8 cellular contexts compared by ENCODE assay signal in genomic region chr18:3247243-3248061, GRCh38.
DNase-seq lines count a peak whose midpoint lies in the region; ATAC-seq and TF ChIP-seq lines count a peak whose summit lies in the region.

Gene MYL12A, plus strand, starts transcription at chr18:3247801. Its CDS starts 5,447 bp downstream, at chr18:3253248.

- H3K27ac Mint-ChIP-seq in central memory CD8-positive, alpha-beta T cell (ENCODE audit: low read depth), result peak within 1 kb of the TSS; percentile 67

- peaks cover 37% of the 10 kb centered on the region for H3K36me3 Mint-ChIP-seq in central memory CD8-positive, alpha-beta T cell (ENCODE audit: insufficient read depth)

- peak within 1 kb of the TSS; percentile 87 for H3K4me3 Mint-ChIP-seq in central memory CD8-positive, alpha-beta T cell

- no peak for TF ChIP-seq CTCF in AG09309 (IDR thresholded peaks at IDR 0.05; ENCODE audit: control insufficient read depth, insufficient read depth, low read depth, low read length, missing control alignments)

- no peaks in the 10 kb centered on the region for H3K27me3 Mint-ChIP-seq in central memory CD8-positive, alpha-beta T cell

- ATAC-seq in GM19025 (IDR thresholded peaks at IDR 0.05; ENCODE audit: low read depth, unreplicated experiment) (peak; percentile 76), HG03342 (IDR thresholded peaks at IDR 0.05; ENCODE audit: unreplicated experiment) (peak; percentile 80)
- peak; percentile 77 for ATAC-seq in central memory CD8-positive, alpha-beta T cell (replicated peaks; ENCODE audit: extremely low read depth, poor library complexity, severe bottlenecking)

- H3K4me3 ChIP-seq in AG09309 (ENCODE audit: control insufficient read depth, low read depth, low read length), result peak within 1 kb of the TSS; percentile 68

- H3K9me3 Mint-ChIP-seq in central memory CD8-positive, alpha-beta T cell, result no peaks in the 10 kb centered on the region

- DNase-seq in AG09309 (ENCODE audit: low read depth) (peak; percentile 94), NCI-H446 (lab: John Stamatoyannopoulos, UW) (peak; percentile 88 to 97), inferior parietal cortex (ENCODE audit: extremely low spot score) (peak; percentile 90)
- peak; percentile 75 for DNase-seq in activated CD4-positive, CD25-positive, alpha-beta regulatory T cell treated with anti-CD3 and anti-CD28 coated beads, Interleukin-2, amount 50 U/mL, for 16 hours (ENCODE audit: low read depth, low spot score)
- peak; percentile 77 to 80 for DNase-seq in central memory CD8-positive, alpha-beta T cell (ENCODE audit: low spot score in 2 of 2)
- peak; percentile 90 to 97 for DNase-seq in stimulated activated CD4-positive, alpha-beta T cell treated with anti-CD3 and anti-CD28 coated beads, Interleukin-12 subunit alpha, Interleukin-12 subunit beta, amount 100 ng/mL, for 24 hours (ENCODE audit: low read depth in 2 of 2)

- peaks cover 51% of the 10 kb centered on the region for H3K4me1 Mint-ChIP-seq in central memory CD8-positive, alpha-beta T cell

Comparison
In these comparisons a context has a peak if more than half of its experiments do, and no peak if none do; other contexts are left out.
1. Peak in every context shown above with its lines: DNase-seq, ATAC-seq and H3K4me3 ChIP-seq.